ENCODE assay signal across 3 cellular contexts in the genomic region with DNA sequence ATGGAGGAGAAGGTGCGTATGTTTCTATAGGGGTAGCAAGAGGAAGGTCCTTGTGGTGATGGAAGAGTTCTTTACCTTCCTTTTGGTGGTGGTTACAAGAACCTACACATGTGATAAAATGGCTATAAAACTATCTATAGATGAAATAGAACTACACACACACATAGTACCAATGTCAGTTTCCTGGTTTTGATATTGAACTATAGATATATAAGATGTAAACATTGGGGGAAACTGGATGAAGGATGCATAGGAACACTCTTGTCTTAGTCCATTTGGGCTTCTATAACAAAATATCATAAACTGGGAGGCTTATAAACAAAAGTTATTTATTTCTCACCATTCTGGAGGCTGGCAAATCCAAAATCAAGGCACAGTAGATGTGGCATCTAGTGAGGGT.
"Had no signal": no experiment of that assay in that cellular context is flagged by ENCODE, and none has a peak within 500 bp of the region (broad histone marks: within the 10 kb centered on the region; RNA-seq: fewer than 3 reads in every experiment).

No MANE protein-coding gene starts in this region.

- DNase-seq: GDM1, GF-D8 had no signal

- H3K4me3 ChIP-seq: GM12878 had no signal
